Comparison of ENCODE assay signal across 1 cellular context in the genomic region with DNA sequence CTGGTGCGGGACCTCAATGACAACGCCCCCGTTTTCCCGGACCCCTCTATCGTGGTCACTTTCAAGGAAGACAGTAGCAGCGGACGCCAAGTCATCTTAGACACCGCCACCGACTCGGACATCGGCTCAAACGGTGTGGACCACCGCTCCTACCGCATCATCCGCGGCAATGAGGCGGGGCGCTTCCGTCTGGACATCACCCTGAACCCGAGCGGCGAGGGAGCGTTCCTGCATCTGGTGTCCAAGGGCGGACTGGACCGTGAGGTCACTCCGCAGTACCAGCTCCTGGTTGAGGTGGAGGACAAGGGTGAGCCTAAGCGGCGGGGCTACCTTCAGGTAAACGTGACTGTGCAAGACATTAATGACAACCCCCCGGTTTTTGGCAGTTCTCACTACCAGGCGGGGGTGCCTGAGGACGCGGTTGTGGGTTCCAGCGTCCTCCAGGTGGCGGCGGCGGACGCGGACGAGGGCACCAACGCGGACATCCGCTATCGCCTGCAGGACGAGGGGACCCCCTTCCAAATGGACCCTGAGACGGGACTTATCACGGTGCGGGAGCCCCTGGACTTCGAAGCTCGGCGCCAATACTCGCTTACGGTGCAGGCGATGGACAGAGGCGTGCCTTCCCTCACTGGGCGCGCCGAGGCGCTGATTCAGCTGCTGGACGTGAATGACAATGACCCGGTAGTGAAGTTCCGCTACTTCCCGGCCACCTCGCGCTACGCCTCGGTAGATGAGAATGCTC.
A peak's percentile ranks its signal among the peaks of the same experiment; 100 is the strongest.
TF ChIP-seq lines count a peak whose summit lies in the region.

No MANE protein-coding gene starts in this region.

TF ChIP-seq in WTC11, 78 proteins besides CTCF, POLR2A, EP300 and RAD21 (continued from another document and continues in another):
- TF ChIP-seq, protein P1, sequence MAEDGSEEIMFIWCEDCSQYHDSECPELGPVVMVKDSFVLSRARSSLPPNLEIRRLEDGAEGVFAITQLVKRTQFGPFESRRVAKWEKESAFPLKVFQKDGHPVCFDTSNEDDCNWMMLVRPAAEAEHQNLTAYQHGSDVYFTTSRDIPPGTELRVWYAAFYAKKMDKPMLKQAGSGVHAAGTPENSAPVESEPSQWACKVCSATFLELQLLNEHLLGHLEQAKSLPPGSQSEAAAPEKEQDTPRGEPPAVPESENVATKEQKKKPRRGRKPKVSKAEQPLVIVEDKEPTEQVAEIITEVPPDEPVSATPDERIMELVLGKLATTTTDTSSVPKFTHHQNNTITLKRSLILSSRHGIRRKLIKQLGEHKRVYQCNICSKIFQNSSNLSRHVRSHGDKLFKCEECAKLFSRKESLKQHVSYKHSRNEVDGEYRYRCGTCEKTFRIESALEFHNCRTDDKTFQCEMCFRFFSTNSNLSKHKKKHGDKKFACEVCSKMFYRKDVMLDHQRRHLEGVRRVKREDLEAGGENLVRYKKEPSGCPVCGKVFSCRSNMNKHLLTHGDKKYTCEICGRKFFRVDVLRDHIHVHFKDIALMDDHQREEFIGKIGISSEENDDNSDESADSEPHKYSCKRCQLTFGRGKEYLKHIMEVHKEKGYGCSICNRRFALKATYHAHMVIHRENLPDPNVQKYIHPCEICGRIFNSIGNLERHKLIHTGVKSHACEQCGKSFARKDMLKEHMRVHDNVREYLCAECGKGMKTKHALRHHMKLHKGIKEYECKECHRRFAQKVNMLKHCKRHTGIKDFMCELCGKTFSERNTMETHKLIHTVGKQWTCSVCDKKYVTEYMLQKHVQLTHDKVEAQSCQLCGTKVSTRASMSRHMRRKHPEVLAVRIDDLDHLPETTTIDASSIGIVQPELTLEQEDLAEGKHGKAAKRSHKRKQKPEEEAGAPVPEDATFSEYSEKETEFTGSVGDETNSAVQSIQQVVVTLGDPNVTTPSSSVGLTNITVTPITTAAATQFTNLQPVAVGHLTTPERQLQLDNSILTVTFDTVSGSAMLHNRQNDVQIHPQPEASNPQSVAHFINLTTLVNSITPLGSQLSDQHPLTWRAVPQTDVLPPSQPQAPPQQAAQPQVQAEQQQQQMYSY (CRISPR knock-in tag; IDR thresholded peaks at IDR 0.05), result no peak
- TF ChIP-seq SMAD4 (CRISPR knock-in tag; IDR thresholded peaks at IDR 0.05), result no peak
- TF ChIP-seq, protein P2, sequence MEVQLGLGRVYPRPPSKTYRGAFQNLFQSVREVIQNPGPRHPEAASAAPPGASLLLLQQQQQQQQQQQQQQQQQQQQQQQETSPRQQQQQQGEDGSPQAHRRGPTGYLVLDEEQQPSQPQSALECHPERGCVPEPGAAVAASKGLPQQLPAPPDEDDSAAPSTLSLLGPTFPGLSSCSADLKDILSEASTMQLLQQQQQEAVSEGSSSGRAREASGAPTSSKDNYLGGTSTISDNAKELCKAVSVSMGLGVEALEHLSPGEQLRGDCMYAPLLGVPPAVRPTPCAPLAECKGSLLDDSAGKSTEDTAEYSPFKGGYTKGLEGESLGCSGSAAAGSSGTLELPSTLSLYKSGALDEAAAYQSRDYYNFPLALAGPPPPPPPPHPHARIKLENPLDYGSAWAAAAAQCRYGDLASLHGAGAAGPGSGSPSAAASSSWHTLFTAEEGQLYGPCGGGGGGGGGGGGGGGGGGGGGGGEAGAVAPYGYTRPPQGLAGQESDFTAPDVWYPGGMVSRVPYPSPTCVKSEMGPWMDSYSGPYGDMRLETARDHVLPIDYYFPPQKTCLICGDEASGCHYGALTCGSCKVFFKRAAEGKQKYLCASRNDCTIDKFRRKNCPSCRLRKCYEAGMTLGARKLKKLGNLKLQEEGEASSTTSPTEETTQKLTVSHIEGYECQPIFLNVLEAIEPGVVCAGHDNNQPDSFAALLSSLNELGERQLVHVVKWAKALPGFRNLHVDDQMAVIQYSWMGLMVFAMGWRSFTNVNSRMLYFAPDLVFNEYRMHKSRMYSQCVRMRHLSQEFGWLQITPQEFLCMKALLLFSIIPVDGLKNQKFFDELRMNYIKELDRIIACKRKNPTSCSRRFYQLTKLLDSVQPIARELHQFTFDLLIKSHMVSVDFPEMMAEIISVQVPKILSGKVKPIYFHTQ (CRISPR knock-in tag; IDR thresholded peaks at IDR 0.05), result no peak
- TF ChIP-seq ETV6 (CRISPR knock-in tag; IDR thresholded peaks at IDR 0.05), result 0 out of 2 replicates have a peak, but pooled peaks have one; percentile 50
- TF ChIP-seq GABPB1 (CRISPR knock-in tag; IDR thresholded peaks at IDR 0.05), result no peak
- TF ChIP-seq ZNF416 (CRISPR knock-in tag; IDR thresholded peaks at IDR 0.05), result no peak
- TF ChIP-seq, protein P3, sequence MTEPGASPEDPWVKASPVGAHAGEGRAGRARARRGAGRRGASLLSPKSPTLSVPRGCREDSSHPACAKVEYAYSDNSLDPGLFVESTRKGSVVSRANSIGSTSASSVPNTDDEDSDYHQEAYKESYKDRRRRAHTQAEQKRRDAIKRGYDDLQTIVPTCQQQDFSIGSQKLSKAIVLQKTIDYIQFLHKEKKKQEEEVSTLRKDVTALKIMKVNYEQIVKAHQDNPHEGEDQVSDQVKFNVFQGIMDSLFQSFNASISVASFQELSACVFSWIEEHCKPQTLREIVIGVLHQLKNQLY (CRISPR knock-in tag; IDR thresholded peaks at IDR 0.05), result no peak
- no peak for TF ChIP-seq IRF2 (CRISPR knock-in tag; IDR thresholded peaks at IDR 0.05; ENCODE audit: borderline replicate concordance, low read depth)
- peak; percentile 27; the same call in 1 of the 2 replicates for TF ChIP-seq TEAD1 (CRISPR knock-in tag; IDR thresholded peaks at IDR 0.05)
- no peak for TF ChIP-seq FOXP1 (CRISPR knock-in tag; IDR thresholded peaks at IDR 0.05; ENCODE audit: borderline replicate concordance)
- TF ChIP-seq, protein P4, sequence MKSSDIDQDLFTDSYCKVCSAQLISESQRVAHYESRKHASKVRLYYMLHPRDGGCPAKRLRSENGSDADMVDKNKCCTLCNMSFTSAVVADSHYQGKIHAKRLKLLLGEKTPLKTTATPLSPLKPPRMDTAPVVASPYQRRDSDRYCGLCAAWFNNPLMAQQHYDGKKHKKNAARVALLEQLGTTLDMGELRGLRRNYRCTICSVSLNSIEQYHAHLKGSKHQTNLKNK (CRISPR knock-in tag; IDR thresholded peaks at IDR 0.05), result no peak
- TF ChIP-seq, protein P5, sequence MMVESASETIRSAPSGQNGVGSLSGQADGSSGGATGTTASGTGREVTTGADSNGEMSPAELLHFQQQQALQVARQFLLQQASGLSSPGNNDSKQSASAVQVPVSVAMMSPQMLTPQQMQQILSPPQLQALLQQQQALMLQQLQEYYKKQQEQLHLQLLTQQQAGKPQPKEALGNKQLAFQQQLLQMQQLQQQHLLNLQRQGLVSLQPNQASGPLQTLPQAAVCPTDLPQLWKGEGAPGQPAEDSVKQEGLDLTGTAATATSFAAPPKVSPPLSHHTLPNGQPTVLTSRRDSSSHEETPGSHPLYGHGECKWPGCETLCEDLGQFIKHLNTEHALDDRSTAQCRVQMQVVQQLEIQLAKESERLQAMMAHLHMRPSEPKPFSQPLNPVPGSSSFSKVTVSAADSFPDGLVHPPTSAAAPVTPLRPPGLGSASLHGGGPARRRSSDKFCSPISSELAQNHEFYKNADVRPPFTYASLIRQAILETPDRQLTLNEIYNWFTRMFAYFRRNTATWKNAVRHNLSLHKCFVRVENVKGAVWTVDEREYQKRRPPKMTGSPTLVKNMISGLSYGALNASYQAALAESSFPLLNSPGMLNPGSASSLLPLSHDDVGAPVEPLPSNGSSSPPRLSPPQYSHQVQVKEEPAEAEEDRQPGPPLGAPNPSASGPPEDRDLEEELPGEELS (CRISPR knock-in tag; IDR thresholded peaks at IDR 0.05), result no peak; the same call in 1 of the 2 replicates
- TF ChIP-seq ZNF121 (CRISPR knock-in tag; IDR thresholded peaks at IDR 0.05), result no peak
- no peak for TF ChIP-seq ZNF138 (CRISPR knock-in tag; conservative IDR thresholded peaks at IDR 0.05)
- TF ChIP-seq, protein P6, sequence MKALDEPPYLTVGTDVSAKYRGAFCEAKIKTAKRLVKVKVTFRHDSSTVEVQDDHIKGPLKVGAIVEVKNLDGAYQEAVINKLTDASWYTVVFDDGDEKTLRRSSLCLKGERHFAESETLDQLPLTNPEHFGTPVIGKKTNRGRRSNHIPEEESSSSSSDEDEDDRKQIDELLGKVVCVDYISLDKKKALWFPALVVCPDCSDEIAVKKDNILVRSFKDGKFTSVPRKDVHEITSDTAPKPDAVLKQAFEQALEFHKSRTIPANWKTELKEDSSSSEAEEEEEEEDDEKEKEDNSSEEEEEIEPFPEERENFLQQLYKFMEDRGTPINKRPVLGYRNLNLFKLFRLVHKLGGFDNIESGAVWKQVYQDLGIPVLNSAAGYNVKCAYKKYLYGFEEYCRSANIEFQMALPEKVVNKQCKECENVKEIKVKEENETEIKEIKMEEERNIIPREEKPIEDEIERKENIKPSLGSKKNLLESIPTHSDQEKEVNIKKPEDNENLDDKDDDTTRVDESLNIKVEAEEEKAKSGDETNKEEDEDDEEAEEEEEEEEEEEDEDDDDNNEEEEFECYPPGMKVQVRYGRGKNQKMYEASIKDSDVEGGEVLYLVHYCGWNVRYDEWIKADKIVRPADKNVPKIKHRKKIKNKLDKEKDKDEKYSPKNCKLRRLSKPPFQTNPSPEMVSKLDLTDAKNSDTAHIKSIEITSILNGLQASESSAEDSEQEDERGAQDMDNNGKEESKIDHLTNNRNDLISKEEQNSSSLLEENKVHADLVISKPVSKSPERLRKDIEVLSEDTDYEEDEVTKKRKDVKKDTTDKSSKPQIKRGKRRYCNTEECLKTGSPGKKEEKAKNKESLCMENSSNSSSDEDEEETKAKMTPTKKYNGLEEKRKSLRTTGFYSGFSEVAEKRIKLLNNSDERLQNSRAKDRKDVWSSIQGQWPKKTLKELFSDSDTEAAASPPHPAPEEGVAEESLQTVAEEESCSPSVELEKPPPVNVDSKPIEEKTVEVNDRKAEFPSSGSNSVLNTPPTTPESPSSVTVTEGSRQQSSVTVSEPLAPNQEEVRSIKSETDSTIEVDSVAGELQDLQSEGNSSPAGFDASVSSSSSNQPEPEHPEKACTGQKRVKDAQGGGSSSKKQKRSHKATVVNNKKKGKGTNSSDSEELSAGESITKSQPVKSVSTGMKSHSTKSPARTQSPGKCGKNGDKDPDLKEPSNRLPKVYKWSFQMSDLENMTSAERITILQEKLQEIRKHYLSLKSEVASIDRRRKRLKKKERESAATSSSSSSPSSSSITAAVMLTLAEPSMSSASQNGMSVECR (CRISPR knock-in tag; IDR thresholded peaks at IDR 0.05; ENCODE audit: borderline replicate concordance), result peak; percentile 83; the same call in 1 of the 2 replicates
- TF ChIP-seq, protein P7, sequence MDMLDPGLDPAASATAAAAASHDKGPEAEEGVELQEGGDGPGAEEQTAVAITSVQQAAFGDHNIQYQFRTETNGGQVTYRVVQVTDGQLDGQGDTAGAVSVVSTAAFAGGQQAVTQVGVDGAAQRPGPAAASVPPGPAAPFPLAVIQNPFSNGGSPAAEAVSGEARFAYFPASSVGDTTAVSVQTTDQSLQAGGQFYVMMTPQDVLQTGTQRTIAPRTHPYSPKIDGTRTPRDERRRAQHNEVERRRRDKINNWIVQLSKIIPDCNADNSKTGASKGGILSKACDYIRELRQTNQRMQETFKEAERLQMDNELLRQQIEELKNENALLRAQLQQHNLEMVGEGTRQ (CRISPR knock-in tag; IDR thresholded peaks at IDR 0.05), result no peak
- TF ChIP-seq GRHL2 (CRISPR knock-in tag; IDR thresholded peaks at IDR 0.05; ENCODE audit: insufficient replicate concordance, severe bottlenecking), result no peak
- TF ChIP-seq, protein P8, sequence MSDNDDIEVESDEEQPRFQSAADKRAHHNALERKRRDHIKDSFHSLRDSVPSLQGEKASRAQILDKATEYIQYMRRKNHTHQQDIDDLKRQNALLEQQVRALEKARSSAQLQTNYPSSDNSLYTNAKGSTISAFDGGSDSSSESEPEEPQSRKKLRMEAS (CRISPR knock-in tag; IDR thresholded peaks at IDR 0.05), result peak; percentile 82
- TF ChIP-seq KAT7 (CRISPR knock-in tag; IDR thresholded peaks at IDR 0.05; ENCODE audit: borderline replicate concordance), result no peak
- TF ChIP-seq ZNF396 (CRISPR knock-in tag; IDR thresholded peaks at IDR 0.05; ENCODE audit: borderline replicate concordance), result no peak
- TF ChIP-seq, protein P9, sequence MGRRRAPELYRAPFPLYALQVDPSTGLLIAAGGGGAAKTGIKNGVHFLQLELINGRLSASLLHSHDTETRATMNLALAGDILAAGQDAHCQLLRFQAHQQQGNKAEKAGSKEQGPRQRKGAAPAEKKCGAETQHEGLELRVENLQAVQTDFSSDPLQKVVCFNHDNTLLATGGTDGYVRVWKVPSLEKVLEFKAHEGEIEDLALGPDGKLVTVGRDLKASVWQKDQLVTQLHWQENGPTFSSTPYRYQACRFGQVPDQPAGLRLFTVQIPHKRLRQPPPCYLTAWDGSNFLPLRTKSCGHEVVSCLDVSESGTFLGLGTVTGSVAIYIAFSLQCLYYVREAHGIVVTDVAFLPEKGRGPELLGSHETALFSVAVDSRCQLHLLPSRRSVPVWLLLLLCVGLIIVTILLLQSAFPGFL (CRISPR knock-in tag; IDR thresholded peaks at IDR 0.05; ENCODE audit: borderline replicate concordance), result no peak
- 0 out of 2 replicates have a peak, but pooled peaks have one; percentile 35 for TF ChIP-seq NR2C2 (CRISPR knock-in tag; IDR thresholded peaks at IDR 0.05)
- TF ChIP-seq ZNF423 (CRISPR knock-in tag; IDR thresholded peaks at IDR 0.05), result no peak
- TF ChIP-seq ZNF263 (CRISPR knock-in tag; IDR thresholded peaks at IDR 0.05; ENCODE audit: low read depth), result no peak
- 0 out of 2 replicates have a peak, but pooled peaks have one; percentile 30 for TF ChIP-seq ESRRA (CRISPR knock-in tag; IDR thresholded peaks at IDR 0.05; ENCODE audit: borderline replicate concordance)
- no peak for TF ChIP-seq ZBTB21 (CRISPR knock-in tag; IDR thresholded peaks at IDR 0.05; ENCODE audit: borderline replicate concordance)
- TF ChIP-seq, protein P10, sequence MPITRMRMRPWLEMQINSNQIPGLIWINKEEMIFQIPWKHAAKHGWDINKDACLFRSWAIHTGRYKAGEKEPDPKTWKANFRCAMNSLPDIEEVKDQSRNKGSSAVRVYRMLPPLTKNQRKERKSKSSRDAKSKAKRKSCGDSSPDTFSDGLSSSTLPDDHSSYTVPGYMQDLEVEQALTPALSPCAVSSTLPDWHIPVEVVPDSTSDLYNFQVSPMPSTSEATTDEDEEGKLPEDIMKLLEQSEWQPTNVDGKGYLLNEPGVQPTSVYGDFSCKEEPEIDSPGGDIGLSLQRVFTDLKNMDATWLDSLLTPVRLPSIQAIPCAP (CRISPR knock-in tag; IDR thresholded peaks at IDR 0.05), result no peak
- no peak for TF ChIP-seq PRRX2 (CRISPR knock-in tag; IDR thresholded peaks at IDR 0.05)
- no peak for TF ChIP-seq NR1H2 (CRISPR knock-in tag; IDR thresholded peaks at IDR 0.05)
